Comparison of ENCODE assay signal across 13 cellular contexts in genomic region chr1:169103443-169103842, GRCh38. TPM values are rescaled to one million over a fixed set of nuclear protein-coding genes. Genes with fewer than 3 reads are reported as not detected.
DNase-seq lines count a peak whose midpoint lies in the region; FAIRE-seq and TF ChIP-seq lines count a peak whose summit lies in the region.
"Had no signal": no experiment of that assay in that cellular context is flagged by ENCODE, and none has a peak within 500 bp of the region (broad histone marks: within the 10 kb centered on the region; RNA-seq: fewer than 3 reads in every experiment).

No MANE protein-coding gene starts in this region.

- no peaks in the 10 kb centered on the region for H3K27me3 ChIP-seq in testis

- TF ChIP-seq CTCF in testis (IDR thresholded peaks at IDR 0.05) = no peak

- H3K36me3 ChIP-seq in testis (ENCODE audit: low read depth, missing control alignments) = no peaks in the 10 kb centered on the region

- intact Hi-C loops in testis (cut with DNase I; ENCODE audit: low total_unique reads) = no loop called here

- WGBS in testis, 2 donors = 53% methylated on average over 7 of the region's 7 CpGs

- peak; percentile 91 to 92 for DNase-seq in NCI-H187 (lab: John Stamatoyannopoulos, UW)
- DNase-seq in NCI-H774 (lab: John Stamatoyannopoulos, UW) = peak; percentile 41
- DNase-seq in left kidney (ENCODE audit: low read depth, low spot score) = peak; percentile 86
- peak in 2 of 49 donors; percentile 23 to 29 for DNase-seq in substantia nigra (lab: John Stamatoyannopoulos, UW)
- no peak for DNase-seq in testis
- DNase-seq in activated CD4-positive, alpha-beta T cell treated with anti-CD3 and anti-CD28 coated beads for 4 hours = no peak
- DNase-seq in GM19239 (ENCODE audit: insufficient read length, low spot score) = no peak
- DNase-seq: activated CD4-positive, alpha-beta T cell treated with anti-CD3 and anti-CD28 coated beads, Interleukin-2, amount 10 ng/mL, durations not matched to agents 24 days and 14 days; activated T-cell treated with anti-CD3 and anti-CD28 coated beads, Interleukin-2, amount 50 U/mL, for 4 hours; cortex of kidney; GF-D8; Kasumi-1; RPMI8226 had no signal

- H3K27ac ChIP-seq in substantia nigra (ENCODE audit: low read depth, low read length, poor library complexity, severe bottlenecking) (peak overlapping the region; percentile 93), testis (no peak overlapping the region)

- no peak for TF ChIP-seq POLR2A in testis (IDR thresholded peaks at IDR 0.05)

- FAIRE-seq in GM19239 (lab: Jason Lieb, UNC) = no peak

- H3K9me3 ChIP-seq in testis = no peaks in the 10 kb centered on the region

- H3K4me3 ChIP-seq in testis = no peak overlapping the region

- H3K4me1 ChIP-seq in testis = peaks cover 29% of the 10 kb centered on the region

RNA-seq across cellular contexts. Expression of gene ATP1B1, which starts 3.0 kb away (rescaled TPM):
- total RNA-seq in testis = 100 to 1,000 TPM; 131 to 160 TPM
- polyA plus RNA-seq in testis (ENCODE audit: insufficient read depth, low read depth, low replicate concordance) = 98.3 TPM

Comparison
In these comparisons a context has a peak if more than half of its experiments do, and no peak if none do; other contexts are left out.
1. DNase-seq: peak in NCI-H187 (2 of 2), NCI-H774 (single experiment) and left kidney (single experiment); none in testis (single experiment), activated CD4-positive, alpha-beta T cell treated with anti-CD3 and anti-CD28 coated beads for 4 hours (0 of 2) and GM19239 (single experiment).